ENCODE assay signal across 16 cellular contexts in the genomic region with DNA sequence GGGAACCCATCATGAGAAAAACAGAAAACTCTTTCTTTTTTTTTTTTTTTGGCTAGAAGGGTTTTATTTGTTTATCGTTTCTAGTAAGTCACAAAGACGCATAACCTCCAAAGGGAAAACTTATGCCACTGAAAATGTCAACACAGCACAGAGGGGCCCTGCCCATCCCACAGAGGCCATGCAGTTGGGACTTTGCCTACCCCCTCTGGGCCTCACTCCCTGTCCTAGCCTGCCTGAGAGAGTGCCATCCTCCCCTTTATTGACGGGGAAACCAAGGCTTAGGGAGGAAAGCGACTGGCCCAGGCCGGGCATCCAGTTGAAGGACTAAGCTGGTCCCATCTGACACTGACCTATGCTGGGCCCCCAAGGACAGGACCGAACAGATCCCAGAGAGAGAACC.
DNase-seq lines count a peak whose midpoint lies in the region; ATAC-seq and TF ChIP-seq lines count a peak whose summit lies in the region.
"Had no signal": no experiment of that assay in that cellular context is flagged by ENCODE, and none has a peak within 500 bp of the region (broad histone marks: within the 10 kb centered on the region; RNA-seq: fewer than 3 reads in every experiment).

No MANE protein-coding gene starts in this region.

- CTCF ChIA-PET in WTC11 (lab: Charles Lee) = interaction anchor here (0.6 to 2.3 kb wide), 4 partner anchors 34 to 175 kb away, joined by 3 to 7 read pairs (median 5); no protein-coding TSS in a partner anchor

- TF ChIP-seq CTCF in WTC11 (IDR thresholded peaks at IDR 0.05) = no peak
- TF ChIP-seq CTCF in liver (IDR thresholded peaks at IDR 0.05; ENCODE audit: low read depth, low read length, missing input control) = no peak
- TF ChIP-seq CTCF in suprapubic skin (IDR thresholded peaks at IDR 0.05) = no peak

- ATAC-seq in WTC11 (no peak), sciatic nerve (no peak), HG03108 (IDR thresholded peaks at IDR 0.05; ENCODE audit: unreplicated experiment) (no peak)
- no peak for ATAC-seq in stimulated activated memory B cell treated with anti-CD40 and anti-IgM and Interleukin-4, amounts not matched to agents 10 μg/mL and 1 μg/mL and 100 μg/mL, for 72 hours
- ATAC-seq: HCT116 had no signal

- TF ChIP-seq RAD21 in liver (IDR thresholded peaks at IDR 0.05) = peak in 1 of 2 donors; percentile 40

- 74% methylated on average over 6 of the region's 6 CpGs for WGBS in liver
- WGBS in suprapubic skin = 73% methylated on average over 6 of the region's 6 CpGs

- no peak for TF ChIP-seq POLR2A in suprapubic skin (IDR thresholded peaks at IDR 0.05)

- no peaks in the 10 kb centered on the region for H3K36me3 Mint-ChIP-seq in WTC11
- H3K36me3 Mint-ChIP-seq in stimulated activated memory B cell treated with anti-CD40 and anti-IgM and Interleukin-4, amounts not matched to agents 10 μg/mL and 1 μg/mL and 100 μg/mL, for 72 hours = peaks cover 35% of the 10 kb centered on the region
- H3K36me3 Mint-ChIP-seq: IgD-negative memory B cell had no signal

- H3K4me1 ChIP-seq in BLaER1 treated with 17β-estradiol and CSF1 and Interleukin-3, amounts not matched to agents 10 nM and 100 nM = peaks cover 25 to 97% (median 90%) of the 10 kb centered on the region in 10 experiments
- H3K4me1 ChIP-seq in liver (ENCODE audit: control insufficient read depth in 4 of 4, insufficient read depth in 4 of 4, low read length in 3 of 4) (peaks cover 4 to 41% (median 28%) of the 10 kb centered on the region in 4 donors), suprapubic skin (peaks cover 12% of the 10 kb centered on the region)
- H3K4me1 ChIP-seq: Peyer's patch had no signal

- peaks cover 0 to 9% (median 0%) of the 10 kb centered on the region in 11 experiments; a peak in 4 of 22 replicates for H3K36me3 ChIP-seq in BLaER1 treated with 17β-estradiol and CSF1 and Interleukin-3, amounts not matched to agents 10 nM and 100 nM
- H3K36me3 ChIP-seq in liver (ENCODE audit: control insufficient read depth in 4 of 4, insufficient read depth in 3 of 4, low read depth in 1 of 4, low read length in 3 of 4) = peaks cover 0 to 3% (median 0%) of the 10 kb centered on the region in 4 donors
- no peaks in the 10 kb centered on the region for H3K36me3 ChIP-seq in suprapubic skin
- H3K36me3 ChIP-seq: Peyer's patch had no signal

- H3K4me1 Mint-ChIP-seq in WTC11 = peaks cover 44% of the 10 kb centered on the region
- H3K4me1 Mint-ChIP-seq in stimulated activated memory B cell treated with anti-CD40 and anti-IgM and Interleukin-4, amounts not matched to agents 10 μg/mL and 1 μg/mL and 100 μg/mL, for 72 hours = peaks cover 77% of the 10 kb centered on the region

- peak overlapping the region; percentile 69 to 92 (median 82); a peak in 20 of 22 replicates for H3K4me2 ChIP-seq in BLaER1 treated with 17β-estradiol and CSF1 and Interleukin-3, amounts not matched to agents 10 nM and 100 nM

- H3K4me3 ChIP-seq in BLaER1 treated with 17β-estradiol and CSF1 and Interleukin-3, amounts not matched to agents 10 nM and 100 nM = no peak overlapping the region
- H3K4me3 ChIP-seq in liver (ENCODE audit: low read depth in 1 of 3, low read length in 3 of 3) (no peak overlapping the region), suprapubic skin (no peak overlapping the region)
- H3K4me3 ChIP-seq: Peyer's patch had no signal

- H3K27me3 Mint-ChIP-seq in WTC11 (ENCODE audit: low read depth) = no peaks in the 10 kb centered on the region
- H3K27me3 Mint-ChIP-seq in stimulated activated memory B cell treated with anti-CD40 and anti-IgM and Interleukin-4, amounts not matched to agents 10 μg/mL and 1 μg/mL and 100 μg/mL, for 72 hours = no peaks in the 10 kb centered on the region
- H3K27me3 Mint-ChIP-seq: IgD-negative memory B cell had no signal

- POLR2A ChIA-PET in WTC11 (lab: Charles Lee) = interaction anchor here (0.6 kb wide), 1 partner anchor 625 kb away, joined by 3 read pairs; no protein-coding TSS in a partner anchor

- no peaks in the 10 kb centered on the region for H3K9me3 Mint-ChIP-seq in WTC11
- no peaks in the 10 kb centered on the region for H3K9me3 Mint-ChIP-seq in stimulated activated memory B cell treated with anti-CD40 and anti-IgM and Interleukin-4, amounts not matched to agents 10 μg/mL and 1 μg/mL and 100 μg/mL, for 72 hours
- H3K9me3 Mint-ChIP-seq: IgD-negative memory B cell had no signal

- peak overlapping the region in 6 of 11 experiments; percentile 16 to 78 (median 70); a peak in 7 of 22 replicates for H3K9ac ChIP-seq in BLaER1 treated with 17β-estradiol and CSF1 and Interleukin-3, amounts not matched to agents 10 nM and 100 nM
- H3K9ac ChIP-seq in liver (ENCODE audit: low read depth in 1 of 2, low read length in 2 of 2) = no peak overlapping the region

- H3K27me3 ChIP-seq in BLaER1 treated with 17β-estradiol and CSF1 and Interleukin-3, amounts not matched to agents 10 nM and 100 nM = no peaks in the 10 kb centered on the region
- H3K27me3 ChIP-seq in liver (ENCODE audit: control insufficient read depth in 4 of 4, insufficient read depth in 4 of 4, low read length in 3 of 4) = no peaks in the 10 kb centered on the region
- H3K27me3 ChIP-seq in suprapubic skin = no peaks in the 10 kb centered on the region
- H3K27me3 ChIP-seq: Peyer's patch had no signal

- intact Hi-C loops in sciatic nerve (cut with DNase I) = no loop called here

- no peak for DNase-seq in WTC11 (ENCODE audit: low spot score)
- DNase-seq in sciatic nerve (ENCODE audit: low spot score) = no peak
- DNase-seq in suprapubic skin (ENCODE audit: low spot score in 2 of 2) = no peak
- DNase-seq: NCI-H1417 treated with DMSO at 0.1 percent for 48 hours, NCI-H2029, NCI-H2171 treated with DMSO at 0.1 percent for 48 hours, NCI-H510A, NCI-H82, Peyer's patch, SIG-M5 had no signal

- H3K4me3 Mint-ChIP-seq in WTC11 = no peak overlapping the region
- H3K4me3 Mint-ChIP-seq in stimulated activated memory B cell treated with anti-CD40 and anti-IgM and Interleukin-4, amounts not matched to agents 10 μg/mL and 1 μg/mL and 100 μg/mL, for 72 hours = no peak overlapping the region
- H3K4me3 Mint-ChIP-seq: IgD-negative memory B cell had no signal

- peak overlapping the region; percentile 32; the same call in 1 of the 2 replicates for H3K27ac Mint-ChIP-seq in WTC11
- H3K27ac Mint-ChIP-seq in stimulated activated memory B cell treated with anti-CD40 and anti-IgM and Interleukin-4, amounts not matched to agents 10 μg/mL and 1 μg/mL and 100 μg/mL, for 72 hours = peak overlapping the region; percentile 37

- peaks cover 0 to 93% (median 31%) of the 10 kb centered on the region in 11 experiments; a peak in 15 of 22 replicates for H4K20me1 ChIP-seq in BLaER1 treated with 17β-estradiol and CSF1 and Interleukin-3, amounts not matched to agents 10 nM and 100 nM

- no peaks in the 10 kb centered on the region for H3K9me3 ChIP-seq in BLaER1 treated with 17β-estradiol and CSF1 and Interleukin-3, amounts not matched to agents 10 nM and 100 nM (replicated peaks in 1 of 11)
- H3K9me3 ChIP-seq in liver (ENCODE audit: control insufficient read depth in 4 of 4, low read length in 3 of 4) = no peaks in the 10 kb centered on the region
- H3K9me3 ChIP-seq in suprapubic skin = no peaks in the 10 kb centered on the region
- H3K9me3 ChIP-seq: Peyer's patch had no signal

- H3K27ac ChIP-seq in BLaER1 treated with 17β-estradiol and CSF1 and Interleukin-3, amounts not matched to agents 10 nM and 100 nM = peak overlapping the region in 6 of 11 experiments; percentile 67 to 81 (median 72); a peak in 9 of 22 replicates
- H3K27ac ChIP-seq in liver (ENCODE audit: low read depth in 1 of 2, low read length in 2 of 2) (no peak overlapping the region), suprapubic skin (no peak overlapping the region)
- H3K27ac ChIP-seq: Peyer's patch had no signal

- no peak for TF ChIP-seq EP300 in suprapubic skin (IDR thresholded peaks at IDR 0.05)

TF ChIP-seq in WTC11, 78 proteins besides CTCF, POLR2A, EP300 and RAD21 (continues in another document):
- TF ChIP-seq, protein P1, sequence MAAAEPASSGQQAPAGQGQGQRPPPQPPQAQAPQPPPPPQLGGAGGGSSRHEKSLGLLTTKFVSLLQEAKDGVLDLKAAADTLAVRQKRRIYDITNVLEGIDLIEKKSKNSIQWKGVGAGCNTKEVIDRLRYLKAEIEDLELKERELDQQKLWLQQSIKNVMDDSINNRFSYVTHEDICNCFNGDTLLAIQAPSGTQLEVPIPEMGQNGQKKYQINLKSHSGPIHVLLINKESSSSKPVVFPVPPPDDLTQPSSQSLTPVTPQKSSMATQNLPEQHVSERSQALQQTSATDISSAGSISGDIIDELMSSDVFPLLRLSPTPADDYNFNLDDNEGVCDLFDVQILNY (CRISPR knock-in tag; IDR thresholded peaks at IDR 0.05) = no peak
- no peak for TF ChIP-seq SMAD3 (CRISPR knock-in tag; IDR thresholded peaks at IDR 0.05; ENCODE audit: borderline replicate concordance)
- no peak for TF ChIP-seq JAZF1 (CRISPR knock-in tag; IDR thresholded peaks at IDR 0.05)
- TF ChIP-seq ZNF219 (CRISPR knock-in tag; IDR thresholded peaks at IDR 0.05; ENCODE audit: borderline replicate concordance) = no peak
- no peak for TF ChIP-seq OVOL2 (CRISPR knock-in tag; IDR thresholded peaks at IDR 0.05; ENCODE audit: borderline replicate concordance)
- TF ChIP-seq ZNF423 (CRISPR knock-in tag; IDR thresholded peaks at IDR 0.05) = no peak

TF ChIP-seq in liver, 16 proteins besides CTCF, POLR2A, EP300 and RAD21:
- TF ChIP-seq RXRA (IDR thresholded peaks at IDR 0.05) (peak; percentile 5 to 15), HNF4A (conservative IDR thresholded peaks at IDR 0.05) (peak; percentile 10 to 45), GABPA (IDR thresholded peaks at IDR 0.05 in 1 of 2, conservative IDR thresholded peaks at IDR 0.05 in 1 of 2) (no peak)
TF ChIP-seq in liver: peak in this region for 2.

Comparison
In these comparisons a context has a peak if more than half of its experiments do, and no peak if none do; other contexts are left out.
1. H3K27ac ChIP-seq: peak in BLaER1 treated with 17β-estradiol and CSF1 and Interleukin-3, amounts not matched to agents 10 nM and 100 nM (6 of 11); none in liver (0 of 2) and suprapubic skin (single experiment).
2. H3K9ac ChIP-seq: peak in BLaER1 treated with 17β-estradiol and CSF1 and Interleukin-3, amounts not matched to agents 10 nM and 100 nM (6 of 11); none in liver (0 of 2).